8 cellular contexts compared by ENCODE assay signal in the genomic region with DNA sequence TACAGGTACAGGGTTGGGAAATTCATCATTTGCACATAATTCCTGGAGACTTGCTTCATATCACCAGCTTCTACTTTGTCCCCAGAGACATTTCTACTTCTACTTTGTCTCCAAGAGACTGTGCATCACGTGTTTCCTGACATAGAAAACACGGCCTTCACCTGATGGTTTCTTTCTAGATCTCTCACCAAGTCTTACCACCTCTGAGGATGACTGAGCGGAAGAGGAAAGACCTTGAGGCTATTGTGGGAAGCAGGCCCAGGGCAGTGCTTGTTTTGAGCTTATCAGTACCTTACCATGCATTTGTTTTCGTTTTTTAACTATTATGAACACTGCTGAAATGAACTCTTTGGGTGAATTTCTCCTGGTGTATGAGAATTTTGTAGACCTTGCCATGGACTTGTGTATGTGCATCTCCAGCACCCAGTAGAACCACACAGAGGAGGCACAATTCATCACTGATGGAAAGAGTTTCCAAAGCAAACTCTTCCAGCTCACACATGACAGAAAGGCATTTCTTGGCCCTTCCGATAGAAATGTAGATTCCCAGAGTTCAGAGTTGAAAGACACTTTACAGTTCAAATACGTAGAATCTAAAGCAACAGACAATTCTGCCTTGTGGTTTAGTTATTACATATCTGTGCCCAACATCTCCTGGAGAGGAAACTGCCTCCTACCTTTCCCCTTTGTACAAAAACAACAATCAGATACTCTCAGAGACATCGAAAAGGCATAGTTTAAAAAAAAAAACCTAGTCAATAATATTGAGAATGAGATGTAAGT.
DNase-seq lines count a peak whose midpoint lies in the region; ATAC-seq, FAIRE-seq and TF ChIP-seq lines count a peak whose summit lies in the region.

No MANE protein-coding gene starts in this region.

- FAIRE-seq in small intestine (lab: Jason Lieb, UNC) = no peak

- H3K27me3 ChIP-seq in small intestine (ENCODE audit: control insufficient read depth in 2 of 2, insufficient read depth in 2 of 2, low read length in 2 of 2) (no peaks in the 10 kb centered on the region), SK-N-SH (ENCODE audit: insufficient read depth) (no peaks in the 10 kb centered on the region)

- in situ Hi-C loops in GM13976 (cut with MboI; ENCODE audit: low sequenced_read_pairs, unreplicated experiment) = no loop called here

- H3K4me3 ChIP-seq in small intestine (ENCODE audit: low read depth in 1 of 2, low read length in 2 of 2) = no peak overlapping the region
- H3K4me3 ChIP-seq in SK-N-SH (ENCODE audit: low read depth in 2 of 2, low read length in 1 of 2) = no peak overlapping the region

- TF ChIP-seq CTCF in GM13976 (IDR thresholded peaks at IDR 0.05; ENCODE audit: borderline replicate concordance, control extremely low read depth, extremely low read depth, insufficient read depth, missing control alignments) (no peak), SK-N-SH (IDR thresholded peaks at IDR 0.05) (no peak)

- peak; percentile 56 for DNase-seq in GM13976 (ENCODE audit: low spot score)
- peak; percentile 22 to 44 for DNase-seq in activated CD8-positive, alpha-beta memory T cell treated with anti-CD3 and anti-CD28 coated beads for 4 hours (ENCODE audit: low read depth in 2 of 2)
- DNase-seq in small intestine = peak; percentile 70
- DNase-seq in EL = no peak
- no peak for DNase-seq in SK-N-SH
- no peak for DNase-seq in DMS79 (lab: John Stamatoyannopoulos, UW)
- DNase-seq in NCI-H510A treated with DMSO at 0.1 percent for 48 hours (lab: John Stamatoyannopoulos, UW) = no peak

- no peak overlapping the region for H3K9ac ChIP-seq in SK-N-SH

- H3K9me3 ChIP-seq in small intestine (ENCODE audit: control insufficient read depth, low read depth) = no peaks in the 10 kb centered on the region
- no peaks in the 10 kb centered on the region for H3K9me3 ChIP-seq in SK-N-SH

- peak; percentile 76 for ATAC-seq in HG03135 (IDR thresholded peaks at IDR 0.05; ENCODE audit: unreplicated experiment)

- H2AFZ ChIP-seq in SK-N-SH (ENCODE audit: low read depth) = no peak overlapping the region

- no peaks in the 10 kb centered on the region for H3K4me1 ChIP-seq in small intestine (ENCODE audit: control insufficient read depth in 2 of 2, insufficient read depth in 1 of 2, low read depth in 1 of 2, low read length in 1 of 2)
- H3K4me1 ChIP-seq in SK-N-SH (ENCODE audit: control insufficient read depth in 1 of 2, insufficient read depth in 2 of 2, low read depth in 1 of 2, low read length in 1 of 2) = peaks cover 0 to 8% of the 10 kb centered on the region in 2 experiments; a peak in 1 of 4 replicates

- peak overlapping the region in 1 of 2 donors; percentile 39 for H3K27ac ChIP-seq in small intestine (ENCODE audit: low read depth in 1 of 2, low read length in 1 of 2)
- no peak overlapping the region for H3K27ac ChIP-seq in SK-N-SH (ENCODE audit: low read depth in 2 of 2, low read length in 1 of 2)

- no peaks in the 10 kb centered on the region for H4K20me1 ChIP-seq in SK-N-SH (ENCODE audit: insufficient read depth)

- no peak for TF ChIP-seq EP300 in SK-N-SH (IDR thresholded peaks at IDR 0.05; ENCODE audit: borderline replicate concordance in 1 of 2, low read depth in 1 of 2, low read length in 1 of 2)

- H3K79me2 ChIP-seq in SK-N-SH (ENCODE audit: insufficient read depth) = no peaks in the 10 kb centered on the region

- H3K9me2 ChIP-seq in SK-N-SH = no peaks in the 10 kb centered on the region

- H3K4me2 ChIP-seq in SK-N-SH = no peak overlapping the region

- H3K36me3 ChIP-seq in small intestine (ENCODE audit: control insufficient read depth in 2 of 2, insufficient read depth in 2 of 2, low read length in 2 of 2) (no peaks in the 10 kb centered on the region), SK-N-SH (replicated peaks in 1 of 2; ENCODE audit: control insufficient read depth in 1 of 2, insufficient read depth in 2 of 2, low read length in 1 of 2) (no peaks in the 10 kb centered on the region)

- no peak for TF ChIP-seq RAD21 in SK-N-SH (IDR thresholded peaks at IDR 0.05; ENCODE audit: low read length)

- H3F3A ChIP-seq in SK-N-SH (replicated peaks; ENCODE audit: insufficient read depth) = no peaks in the 10 kb centered on the region

- 68 to 80% (median 70%) methylated on average over 7 of the region's 7 CpGs for WGBS in small intestine, 3 donors
- 37% methylated on average over 7 of the region's 7 CpGs for WGBS in SK-N-SH (ENCODE audit: low lambda C conversion rate)

- CTCF ChIA-PET in SK-N-SH (lab: Yijun Ruan, JAX) = no interaction called here

- POLR2A ChIA-PET in SK-N-SH (lab: Yijun Ruan, JAX) = no interaction called here

TF ChIP-seq in SK-N-SH, 30 proteins besides CTCF, POLR2A, EP300 and RAD21 (continues in another document):
- no peak for TF ChIP-seq FOXJ3 (CRISPR knock-in tag; IDR thresholded peaks at IDR 0.05)
- no peak for TF ChIP-seq CHD2 (IDR thresholded peaks at IDR 0.05; ENCODE audit: low read length, partially characterized antibody)
- TF ChIP-seq, protein P1, sequence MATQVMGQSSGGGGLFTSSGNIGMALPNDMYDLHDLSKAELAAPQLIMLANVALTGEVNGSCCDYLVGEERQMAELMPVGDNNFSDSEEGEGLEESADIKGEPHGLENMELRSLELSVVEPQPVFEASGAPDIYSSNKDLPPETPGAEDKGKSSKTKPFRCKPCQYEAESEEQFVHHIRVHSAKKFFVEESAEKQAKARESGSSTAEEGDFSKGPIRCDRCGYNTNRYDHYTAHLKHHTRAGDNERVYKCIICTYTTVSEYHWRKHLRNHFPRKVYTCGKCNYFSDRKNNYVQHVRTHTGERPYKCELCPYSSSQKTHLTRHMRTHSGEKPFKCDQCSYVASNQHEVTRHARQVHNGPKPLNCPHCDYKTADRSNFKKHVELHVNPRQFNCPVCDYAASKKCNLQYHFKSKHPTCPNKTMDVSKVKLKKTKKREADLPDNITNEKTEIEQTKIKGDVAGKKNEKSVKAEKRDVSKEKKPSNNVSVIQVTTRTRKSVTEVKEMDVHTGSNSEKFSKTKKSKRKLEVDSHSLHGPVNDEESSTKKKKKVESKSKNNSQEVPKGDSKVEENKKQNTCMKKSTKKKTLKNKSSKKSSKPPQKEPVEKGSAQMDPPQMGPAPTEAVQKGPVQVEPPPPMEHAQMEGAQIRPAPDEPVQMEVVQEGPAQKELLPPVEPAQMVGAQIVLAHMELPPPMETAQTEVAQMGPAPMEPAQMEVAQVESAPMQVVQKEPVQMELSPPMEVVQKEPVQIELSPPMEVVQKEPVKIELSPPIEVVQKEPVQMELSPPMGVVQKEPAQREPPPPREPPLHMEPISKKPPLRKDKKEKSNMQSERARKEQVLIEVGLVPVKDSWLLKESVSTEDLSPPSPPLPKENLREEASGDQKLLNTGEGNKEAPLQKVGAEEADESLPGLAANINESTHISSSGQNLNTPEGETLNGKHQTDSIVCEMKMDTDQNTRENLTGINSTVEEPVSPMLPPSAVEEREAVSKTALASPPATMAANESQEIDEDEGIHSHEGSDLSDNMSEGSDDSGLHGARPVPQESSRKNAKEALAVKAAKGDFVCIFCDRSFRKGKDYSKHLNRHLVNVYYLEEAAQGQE (IDR thresholded peaks at IDR 0.05; ENCODE audit: low read depth, low read length) = no peak
- TF ChIP-seq JUND (IDR thresholded peaks at IDR 0.05) = no peak
- no peak for TF ChIP-seq GATA2 (CRISPR knock-in tag; IDR thresholded peaks at IDR 0.05)
- no peak for TF ChIP-seq POLR2AphosphoS5 (IDR thresholded peaks at IDR 0.05; ENCODE audit: low read depth, low read length)
- TF ChIP-seq, protein P2, sequence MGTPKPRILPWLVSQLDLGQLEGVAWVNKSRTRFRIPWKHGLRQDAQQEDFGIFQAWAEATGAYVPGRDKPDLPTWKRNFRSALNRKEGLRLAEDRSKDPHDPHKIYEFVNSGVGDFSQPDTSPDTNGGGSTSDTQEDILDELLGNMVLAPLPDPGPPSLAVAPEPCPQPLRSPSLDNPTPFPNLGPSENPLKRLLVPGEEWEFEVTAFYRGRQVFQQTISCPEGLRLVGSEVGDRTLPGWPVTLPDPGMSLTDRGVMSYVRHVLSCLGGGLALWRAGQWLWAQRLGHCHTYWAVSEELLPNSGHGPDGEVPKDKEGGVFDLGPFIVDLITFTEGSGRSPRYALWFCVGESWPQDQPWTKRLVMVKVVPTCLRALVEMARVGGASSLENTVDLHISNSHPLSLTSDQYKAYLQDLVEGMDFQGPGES (IDR thresholded peaks at IDR 0.05; ENCODE audit: low read depth, low read length) = no peak
- no peak for TF ChIP-seq NRF1 (IDR thresholded peaks at IDR 0.05; ENCODE audit: low read depth, low read length)
- no peak for TF ChIP-seq GABPA (IDR thresholded peaks at IDR 0.05; ENCODE audit: low read depth)
- TF ChIP-seq MXI1 (IDR thresholded peaks at IDR 0.05; ENCODE audit: low read depth, low read length) = no peak
- no peak for TF ChIP-seq MEF2A (IDR thresholded peaks at IDR 0.05; ENCODE audit: borderline replicate concordance, low read depth)
- TF ChIP-seq, protein P3, sequence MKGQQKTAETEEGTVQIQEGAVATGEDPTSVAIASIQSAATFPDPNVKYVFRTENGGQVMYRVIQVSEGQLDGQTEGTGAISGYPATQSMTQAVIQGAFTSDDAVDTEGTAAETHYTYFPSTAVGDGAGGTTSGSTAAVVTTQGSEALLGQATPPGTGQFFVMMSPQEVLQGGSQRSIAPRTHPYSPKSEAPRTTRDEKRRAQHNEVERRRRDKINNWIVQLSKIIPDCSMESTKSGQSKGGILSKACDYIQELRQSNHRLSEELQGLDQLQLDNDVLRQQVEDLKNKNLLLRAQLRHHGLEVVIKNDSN (IDR thresholded peaks at IDR 0.05; ENCODE audit: borderline replicate concordance, low read depth) = no peak
- TF ChIP-seq TCF12 (IDR thresholded peaks at IDR 0.05) = no peak
- TF ChIP-seq FOSL2 (IDR thresholded peaks at IDR 0.05; ENCODE audit: borderline replicate concordance, low read depth) = no peak
- no peak for TF ChIP-seq FOXM1 (IDR thresholded peaks at IDR 0.05; ENCODE audit: low read depth)
- no peak for TF ChIP-seq RFX5 (IDR thresholded peaks at IDR 0.05; ENCODE audit: low read length)
- TF ChIP-seq SIN3A (IDR thresholded peaks at IDR 0.05; ENCODE audit: borderline replicate concordance, low read depth, low read length) = no peak

Comparison
In these comparisons a context has a peak if more than half of its experiments do, and no peak if none do; other contexts are left out.
1. DNase-seq: peak in GM13976 (single experiment), activated CD8-positive, alpha-beta memory T cell treated with anti-CD3 and anti-CD28 coated beads for 4 hours (2 of 2) and small intestine (single experiment); none in EL (single experiment), SK-N-SH (single experiment), DMS79 (single experiment) and NCI-H510A treated with DMSO at 0.1 percent for 48 hours (single experiment).